In genomic region chr1:52502789-52503188, GRCh38 we compare ENCODE assay signal across 1 cellular context.
TF ChIP-seq lines count a peak whose summit lies in the region.

No MANE protein-coding gene starts in this region.

TF ChIP-seq in HEK293, 187 proteins besides CTCF, POLR2A, EP300 and RAD21 (continued from another document and continues in another):
- TF ChIP-seq KLF10 (tag by site-specific recombination; IDR thresholded peaks at IDR 0.05): peak; percentile 63
- TF ChIP-seq ZNF629 (tag by site-specific recombination; IDR thresholded peaks at IDR 0.05): 0 out of 2 replicates have a peak, but pooled peaks have one; percentile 12
- TF ChIP-seq ZBTB7A (tag by site-specific recombination; IDR thresholded peaks at IDR 0.05; ENCODE audit: low read depth): no peak
- TF ChIP-seq ZNF24 (tag by site-specific recombination; IDR thresholded peaks at IDR 0.05): no peak
- no peak for TF ChIP-seq ZNF571 (tag by site-specific recombination; IDR thresholded peaks at IDR 0.05)
- no peak for TF ChIP-seq KLF16 (tag by site-specific recombination; IDR thresholded peaks at IDR 0.05)
- TF ChIP-seq ZNF221 (tag by site-specific recombination; IDR thresholded peaks at IDR 0.05; ENCODE audit: borderline replicate concordance): no peak
- no peak for TF ChIP-seq ZNF416 (tag by site-specific recombination; IDR thresholded peaks at IDR 0.05)
- no peak for TF ChIP-seq ZNF621 (tag by site-specific recombination; IDR thresholded peaks at IDR 0.05)
- TF ChIP-seq PRDM2 (tag by site-specific recombination; IDR thresholded peaks at IDR 0.05; ENCODE audit: borderline replicate concordance): no peak
- no peak for TF ChIP-seq ZNF449 (tag by site-specific recombination; IDR thresholded peaks at IDR 0.05)
- no peak for TF ChIP-seq ZNF223 (tag by site-specific recombination; IDR thresholded peaks at IDR 0.05)
- no peak for TF ChIP-seq ZNF707 (tag by site-specific recombination; IDR thresholded peaks at IDR 0.05)
- TF ChIP-seq ZNF529 (tag by site-specific recombination; IDR thresholded peaks at IDR 0.05; ENCODE audit: insufficient replicate concordance): no peak
- no peak for TF ChIP-seq ZNF148 (tag by site-specific recombination; IDR thresholded peaks at IDR 0.05; ENCODE audit: borderline replicate concordance)
- TF ChIP-seq ZFP3 (tag by site-specific recombination; IDR thresholded peaks at IDR 0.05; ENCODE audit: low read depth): no peak
- no peak for TF ChIP-seq ZFP41 (tag by site-specific recombination; IDR thresholded peaks at IDR 0.05; ENCODE audit: borderline replicate concordance)
- TF ChIP-seq BCL11A (tag by site-specific recombination; IDR thresholded peaks at IDR 0.05; ENCODE audit: low read depth): no peak
- TF ChIP-seq ZFHX2 (tag by site-specific recombination; conservative IDR thresholded peaks at IDR 0.05): no peak
- no peak for TF ChIP-seq ZBTB1 (tag by site-specific recombination; IDR thresholded peaks at IDR 0.05)
- TF ChIP-seq ZNF266 (tag by site-specific recombination; IDR thresholded peaks at IDR 0.05; ENCODE audit: low read depth): no peak
- no peak for TF ChIP-seq ZNF600 (tag by site-specific recombination; IDR thresholded peaks at IDR 0.05)
- no peak for TF ChIP-seq OSR2 (tag by site-specific recombination; IDR thresholded peaks at IDR 0.05)
- no peak for TF ChIP-seq ZNF76 (tag by site-specific recombination; IDR thresholded peaks at IDR 0.05; ENCODE audit: borderline replicate concordance, low read depth)
- TF ChIP-seq ZNF664 (tag by site-specific recombination; IDR thresholded peaks at IDR 0.05): 0 out of 2 replicates have a peak, but pooled peaks have one; percentile 12
- peak; percentile 47; the same call in 1 of the 2 replicates for TF ChIP-seq BCL6B (tag by site-specific recombination; IDR thresholded peaks at IDR 0.05)
- no peak for TF ChIP-seq ZNF639 (tag by site-specific recombination; IDR thresholded peaks at IDR 0.05)
- no peak for TF ChIP-seq HOXA7 (CRISPR knock-in tag; IDR thresholded peaks at IDR 0.05; ENCODE audit: borderline replicate concordance)
- no peak for TF ChIP-seq ZEB2 (tag by site-specific recombination; IDR thresholded peaks at IDR 0.05)
- no peak for TF ChIP-seq GLI4 (tag by site-specific recombination; IDR thresholded peaks at IDR 0.05)
- no peak for TF ChIP-seq ZNF202 (tag by site-specific recombination; IDR thresholded peaks at IDR 0.05; ENCODE audit: borderline replicate concordance)
- peak; percentile 87 for TF ChIP-seq ZNF350 (tag by site-specific recombination; IDR thresholded peaks at IDR 0.05)
- no peak for TF ChIP-seq SALL2 (tag by site-specific recombination; IDR thresholded peaks at IDR 0.05; ENCODE audit: borderline replicate concordance)
- 0 out of 2 replicates have a peak, but pooled peaks have one; percentile 25 for TF ChIP-seq ZNF248 (tag by site-specific recombination; IDR thresholded peaks at IDR 0.05)
- no peak for TF ChIP-seq ZSCAN4 (tag by site-specific recombination; IDR thresholded peaks at IDR 0.05)
- TF ChIP-seq SCRT1 (tag by site-specific recombination; IDR thresholded peaks at IDR 0.05; ENCODE audit: borderline replicate concordance): no peak
- peak; percentile 78 for TF ChIP-seq ZNF830 (tag by site-specific recombination; IDR thresholded peaks at IDR 0.05; ENCODE audit: low read depth)
- no peak for TF ChIP-seq AEBP2 (tag by site-specific recombination; IDR thresholded peaks at IDR 0.05; ENCODE audit: borderline replicate concordance)
- TF ChIP-seq ZSCAN16 (tag by site-specific recombination; IDR thresholded peaks at IDR 0.05): no peak
- no peak for TF ChIP-seq ZBTB17 (tag by site-specific recombination; IDR thresholded peaks at IDR 0.05)
- no peak for TF ChIP-seq ZSCAN5A (tag by site-specific recombination; IDR thresholded peaks at IDR 0.05)
- TF ChIP-seq EGR2 (tag by site-specific recombination; IDR thresholded peaks at IDR 0.05; ENCODE audit: low read depth): no peak
- TF ChIP-seq ZNF16 (tag by site-specific recombination; IDR thresholded peaks at IDR 0.05; ENCODE audit: low read depth): no peak
- peak; percentile 66; the same call in 1 of the 2 replicates for TF ChIP-seq ZNF660 (tag by site-specific recombination; IDR thresholded peaks at IDR 0.05)
- no peak for TF ChIP-seq HIC1 (tag by site-specific recombination; IDR thresholded peaks at IDR 0.05)
- no peak for TF ChIP-seq ZNF354C (tag by site-specific recombination; IDR thresholded peaks at IDR 0.05; ENCODE audit: borderline replicate concordance, low read depth)
- no peak for TF ChIP-seq GFI1B (tag by site-specific recombination; IDR thresholded peaks at IDR 0.05)
